ENCODE assay signal across 1 cellular context in the genomic region with DNA sequence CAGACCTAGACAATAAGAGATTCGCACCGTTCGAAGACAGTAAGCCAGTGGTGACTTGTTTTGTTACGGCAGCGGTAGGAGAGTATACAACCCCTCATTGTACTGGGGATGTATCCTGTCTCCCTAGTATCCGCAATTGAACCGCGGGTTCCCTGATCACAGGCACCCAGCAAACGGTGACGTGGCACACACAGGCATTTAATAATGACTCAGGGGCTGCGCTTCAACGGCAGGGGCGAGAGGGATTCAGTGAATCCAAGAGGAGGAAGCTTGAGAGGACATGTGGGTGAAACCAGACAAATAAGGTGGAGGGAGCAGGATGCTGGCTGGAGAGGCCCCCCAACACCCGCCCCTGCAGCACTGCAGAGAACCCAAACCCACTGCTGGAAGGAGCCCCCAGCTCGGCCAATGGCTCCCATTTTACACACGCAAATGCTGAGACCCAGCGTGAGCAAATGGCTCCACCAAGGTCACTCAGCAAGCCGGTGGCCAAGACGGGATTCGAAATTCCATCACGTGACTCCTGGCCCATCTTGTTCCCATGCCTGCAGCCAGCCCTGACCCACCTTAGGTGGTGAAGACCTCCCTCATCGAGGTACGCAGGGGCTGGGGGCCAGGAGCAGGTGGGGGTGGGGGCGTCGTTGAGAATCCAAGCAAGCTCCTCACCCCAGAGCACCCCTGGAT.
TF ChIP-seq lines count a peak whose summit lies in the region.

No MANE protein-coding gene starts in this region.

TF ChIP-seq in K562, 482 proteins besides CTCF, POLR2A, EP300 and RAD21 (continued from another document and continues in another):
- TF ChIP-seq THAP12 (CRISPR knock-in tag; IDR thresholded peaks at IDR 0.05): no peak
- TF ChIP-seq ZNF253 (CRISPR knock-in tag; conservative IDR thresholded peaks at IDR 0.05): no peak
- TF ChIP-seq ZNF140 (CRISPR knock-in tag; IDR thresholded peaks at IDR 0.05): no peak
- no peak for TF ChIP-seq JUN (IDR thresholded peaks at IDR 0.05; ENCODE audit: borderline replicate concordance, low read depth, low read length)
- TF ChIP-seq JUN (CRISPR knock-in tag; IDR thresholded peaks at IDR 0.05; ENCODE audit: borderline replicate concordance): no peak
- no peak for TF ChIP-seq RBM39 (optimal IDR thresholded peaks at IDR 0.05; ENCODE audit: low read depth, low read length)
- TF ChIP-seq NFIC (IDR thresholded peaks at IDR 0.05): no peak
- TF ChIP-seq ESRRA (IDR thresholded peaks at IDR 0.05; ENCODE audit: borderline replicate concordance, low read depth): 0 out of 2 replicates have a peak, but pooled peaks have one; percentile 26
- TF ChIP-seq NONO (IDR thresholded peaks at IDR 0.05; ENCODE audit: low read depth in 2 of 2, low read length in 1 of 2): no peak
- no peak for TF ChIP-seq HDAC6 (IDR thresholded peaks at IDR 0.05; ENCODE audit: low read depth, low read length)
- no peak for TF ChIP-seq ZKSCAN8 (CRISPR knock-in tag; IDR thresholded peaks at IDR 0.05)
- TF ChIP-seq TCF7L2 (IDR thresholded peaks at IDR 0.05; ENCODE audit: low read depth, low read length): no peak
- no peak for TF ChIP-seq PYGO2 (tag; IDR thresholded peaks at IDR 0.05)
- no peak for TF ChIP-seq KDM4B (IDR thresholded peaks at IDR 0.05; ENCODE audit: borderline replicate concordance in 2 of 2, low read depth in 1 of 2)
- TF ChIP-seq, protein P1, sequence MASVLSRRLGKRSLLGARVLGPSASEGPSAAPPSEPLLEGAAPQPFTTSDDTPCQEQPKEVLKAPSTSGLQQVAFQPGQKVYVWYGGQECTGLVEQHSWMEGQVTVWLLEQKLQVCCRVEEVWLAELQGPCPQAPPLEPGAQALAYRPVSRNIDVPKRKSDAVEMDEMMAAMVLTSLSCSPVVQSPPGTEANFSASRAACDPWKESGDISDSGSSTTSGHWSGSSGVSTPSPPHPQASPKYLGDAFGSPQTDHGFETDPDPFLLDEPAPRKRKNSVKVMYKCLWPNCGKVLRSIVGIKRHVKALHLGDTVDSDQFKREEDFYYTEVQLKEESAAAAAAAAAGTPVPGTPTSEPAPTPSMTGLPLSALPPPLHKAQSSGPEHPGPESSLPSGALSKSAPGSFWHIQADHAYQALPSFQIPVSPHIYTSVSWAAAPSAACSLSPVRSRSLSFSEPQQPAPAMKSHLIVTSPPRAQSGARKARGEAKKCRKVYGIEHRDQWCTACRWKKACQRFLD (CRISPR knock-in tag; IDR thresholded peaks at IDR 0.05): peak; percentile 41; the same call in 1 of the 2 replicates
- no peak for TF ChIP-seq YBX1 (IDR thresholded peaks at IDR 0.05)
- no peak for TF ChIP-seq ZNF445 (CRISPR knock-in tag; IDR thresholded peaks at IDR 0.05; ENCODE audit: low read depth)
- no peak for TF ChIP-seq GATAD2B (IDR thresholded peaks at IDR 0.05; ENCODE audit: borderline replicate concordance)
- TF ChIP-seq JUND (IDR thresholded peaks at IDR 0.05; ENCODE audit: borderline replicate concordance, low read depth, low read length): no peak
- 0 out of 3 replicates have a peak, but pooled peaks have one; percentile 28 for TF ChIP-seq JUND (tag; IDR thresholded peaks at IDR 0.05; ENCODE audit: borderline replicate concordance, low read depth, low read length)
- no peak for TF ChIP-seq ZNF316 (IDR thresholded peaks at IDR 0.05)
- no peak for TF ChIP-seq PURB (CRISPR knock-in tag; IDR thresholded peaks at IDR 0.05; ENCODE audit: low read depth)
- no peak for TF ChIP-seq CREBBP (IDR thresholded peaks at IDR 0.05; ENCODE audit: low read depth, low read length)
- TF ChIP-seq FOXK2 (conservative IDR thresholded peaks at IDR 0.05 in 1 of 2, IDR thresholded peaks at IDR 0.05 in 1 of 2; ENCODE audit: low read depth in 2 of 2): no peak
- TF ChIP-seq AFF1 (IDR thresholded peaks at IDR 0.05; ENCODE audit: low read depth in 1 of 2, partially characterized antibody in 2 of 2): no peak
- TF ChIP-seq IFI16 (CRISPR knock-in tag; IDR thresholded peaks at IDR 0.05): no peak
- no peak for TF ChIP-seq CTCFL (IDR thresholded peaks at IDR 0.05; ENCODE audit: borderline replicate concordance, insufficient read depth, low read depth, low read length, poor library complexity, severe bottlenecking)
- no peak for TF ChIP-seq E2F4 (CRISPR knock-in tag; IDR thresholded peaks at IDR 0.05; ENCODE audit: low read depth)
- TF ChIP-seq, protein P2, sequence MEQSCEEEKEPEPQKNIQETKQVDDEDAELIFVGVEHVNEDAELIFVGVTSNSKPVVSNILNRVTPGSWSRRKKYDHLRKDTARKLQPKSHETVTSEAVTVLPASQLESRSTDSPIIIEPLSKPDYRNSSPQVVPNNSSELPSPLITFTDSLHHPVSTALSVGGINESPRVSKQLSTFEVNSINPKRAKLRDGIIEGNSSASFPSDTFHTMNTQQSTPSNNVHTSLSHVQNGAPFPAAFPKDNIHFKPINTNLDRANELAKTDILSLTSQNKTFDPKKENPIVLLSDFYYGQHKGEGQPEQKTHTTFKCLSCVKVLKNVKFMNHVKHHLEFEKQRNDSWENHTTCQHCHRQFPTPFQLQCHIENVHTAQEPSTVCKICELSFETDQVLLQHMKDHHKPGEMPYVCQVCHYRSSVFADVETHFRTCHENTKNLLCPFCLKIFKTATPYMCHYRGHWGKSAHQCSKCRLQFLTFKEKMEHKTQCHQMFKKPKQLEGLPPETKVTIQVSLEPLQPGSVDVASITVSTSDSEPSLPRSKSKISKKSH (CRISPR knock-in tag; IDR thresholded peaks at IDR 0.05): no peak
- TF ChIP-seq, protein P3, sequence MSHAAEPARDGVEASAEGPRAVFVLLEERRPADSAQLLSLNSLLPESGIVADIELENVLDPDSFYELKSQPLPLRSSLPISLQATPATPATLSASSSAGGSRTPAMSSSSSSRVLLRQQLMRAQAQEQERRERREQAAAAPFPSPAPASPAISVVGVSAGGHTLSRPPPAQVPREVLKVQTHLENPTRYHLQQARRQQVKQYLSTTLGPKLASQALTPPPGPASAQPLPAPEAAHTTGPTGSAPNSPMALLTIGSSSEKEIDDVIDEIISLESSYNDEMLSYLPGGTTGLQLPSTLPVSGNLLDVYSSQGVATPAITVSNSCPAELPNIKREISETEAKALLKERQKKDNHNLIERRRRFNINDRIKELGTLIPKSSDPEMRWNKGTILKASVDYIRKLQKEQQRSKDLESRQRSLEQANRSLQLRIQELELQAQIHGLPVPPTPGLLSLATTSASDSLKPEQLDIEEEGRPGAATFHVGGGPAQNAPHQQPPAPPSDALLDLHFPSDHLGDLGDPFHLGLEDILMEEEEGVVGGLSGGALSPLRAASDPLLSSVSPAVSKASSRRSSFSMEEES (CRISPR knock-in tag; IDR thresholded peaks at IDR 0.05): peak; percentile 50
- no peak for TF ChIP-seq ZNF212 (CRISPR knock-in tag; IDR thresholded peaks at IDR 0.05)
- TF ChIP-seq, protein P4, sequence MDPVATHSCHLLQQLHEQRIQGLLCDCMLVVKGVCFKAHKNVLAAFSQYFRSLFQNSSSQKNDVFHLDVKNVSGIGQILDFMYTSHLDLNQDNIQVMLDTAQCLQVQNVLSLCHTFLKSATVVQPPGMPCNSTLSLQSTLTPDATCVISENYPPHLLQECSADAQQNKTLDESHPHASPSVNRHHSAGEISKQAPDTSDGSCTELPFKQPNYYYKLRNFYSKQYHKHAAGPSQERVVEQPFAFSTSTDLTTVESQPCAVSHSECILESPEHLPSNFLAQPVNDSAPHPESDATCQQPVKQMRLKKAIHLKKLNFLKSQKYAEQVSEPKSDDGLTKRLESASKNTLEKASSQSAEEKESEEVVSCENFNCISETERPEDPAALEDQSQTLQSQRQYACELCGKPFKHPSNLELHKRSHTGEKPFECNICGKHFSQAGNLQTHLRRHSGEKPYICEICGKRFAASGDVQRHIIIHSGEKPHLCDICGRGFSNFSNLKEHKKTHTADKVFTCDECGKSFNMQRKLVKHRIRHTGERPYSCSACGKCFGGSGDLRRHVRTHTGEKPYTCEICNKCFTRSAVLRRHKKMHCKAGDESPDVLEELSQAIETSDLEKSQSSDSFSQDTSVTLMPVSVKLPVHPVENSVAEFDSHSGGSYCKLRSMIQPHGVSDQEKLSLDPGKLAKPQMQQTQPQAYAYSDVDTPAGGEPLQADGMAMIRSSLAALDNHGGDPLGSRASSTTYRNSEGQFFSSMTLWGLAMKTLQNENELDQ (CRISPR knock-in tag; IDR thresholded peaks at IDR 0.05; ENCODE audit: borderline replicate concordance): no peak
- TF ChIP-seq, protein P5, sequence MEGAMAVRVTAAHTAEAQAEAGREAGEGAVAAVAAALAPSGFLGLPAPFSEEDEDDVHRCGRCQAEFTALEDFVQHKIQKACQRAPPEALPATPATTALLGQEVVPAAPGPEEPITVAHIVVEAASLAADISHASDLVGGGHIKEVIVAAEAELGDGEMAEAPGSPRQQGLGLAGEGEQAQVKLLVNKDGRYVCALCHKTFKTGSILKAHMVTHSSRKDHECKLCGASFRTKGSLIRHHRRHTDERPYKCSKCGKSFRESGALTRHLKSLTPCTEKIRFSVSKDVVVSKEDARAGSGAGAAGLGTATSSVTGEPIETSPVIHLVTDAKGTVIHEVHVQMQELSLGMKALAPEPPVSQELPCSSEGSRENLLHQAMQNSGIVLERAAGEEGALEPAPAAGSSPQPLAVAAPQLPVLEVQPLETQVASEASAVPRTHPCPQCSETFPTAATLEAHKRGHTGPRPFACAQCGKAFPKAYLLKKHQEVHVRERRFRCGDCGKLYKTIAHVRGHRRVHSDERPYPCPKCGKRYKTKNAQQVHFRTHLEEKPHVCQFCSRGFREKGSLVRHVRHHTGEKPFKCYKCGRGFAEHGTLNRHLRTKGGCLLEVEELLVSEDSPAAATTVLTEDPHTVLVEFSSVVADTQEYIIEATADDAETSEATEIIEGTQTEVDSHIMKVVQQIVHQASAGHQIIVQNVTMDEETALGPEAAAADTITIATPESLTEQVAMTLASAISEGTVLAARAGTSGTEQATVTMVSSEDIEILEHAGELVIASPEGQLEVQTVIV (CRISPR knock-in tag; IDR thresholded peaks at IDR 0.05; ENCODE audit: borderline replicate concordance): no peak
